Comparison of ENCODE assay signal across 1 cellular context in the genomic region with DNA sequence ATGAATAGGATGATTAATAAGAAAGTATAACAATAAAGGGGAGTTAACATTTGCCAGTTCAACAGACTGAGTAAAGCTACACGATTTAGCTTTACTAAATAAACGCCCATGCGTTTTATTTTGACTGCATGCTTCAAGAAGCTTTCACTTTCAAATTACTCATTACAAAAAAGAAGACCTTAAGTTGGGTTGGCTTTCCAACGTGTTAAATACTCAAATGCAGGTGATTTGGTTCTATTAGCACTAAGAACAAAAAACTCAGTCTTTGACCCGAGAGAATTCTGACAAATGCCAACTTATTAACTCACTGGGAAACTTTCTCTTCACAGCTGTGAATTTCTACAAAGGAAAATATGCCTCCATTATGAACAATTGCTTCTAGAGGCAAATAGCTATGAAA.
TF ChIP-seq lines count a peak whose summit lies in the region.

No MANE protein-coding gene starts in this region.

TF ChIP-seq in GM12878, 131 proteins besides CTCF, POLR2A, EP300 and RAD21 (continues in another document):
- TF ChIP-seq PAX5 (IDR thresholded peaks at IDR 0.05; ENCODE audit: borderline replicate concordance, low read depth, low read length) (no peak), DPF2 (IDR thresholded peaks at IDR 0.05) (peak; percentile 61; the same call in 1 of the 2 replicates), PAX8 (IDR thresholded peaks at IDR 0.05) (no peak), RAD51 (IDR thresholded peaks at IDR 0.05) (no peak), EGR1 (IDR thresholded peaks at IDR 0.05; ENCODE audit: borderline replicate concordance in 1 of 2, low read depth in 2 of 2, low read length in 2 of 2) (no peak), SRF (IDR thresholded peaks at IDR 0.05; ENCODE audit: low read depth in 2 of 2, low read length in 2 of 2) (no peak), CHD1 (IDR thresholded peaks at IDR 0.05; ENCODE audit: low read depth, low read length) (no peak), ZNF217 (IDR thresholded peaks at IDR 0.05) (peak; percentile 53; the same call in 1 of the 2 replicates), ZBED1 (IDR thresholded peaks at IDR 0.05; ENCODE audit: borderline replicate concordance) (no peak), CBX5 (IDR thresholded peaks at IDR 0.05; ENCODE audit: low read depth) (0 out of 2 replicates have a peak, but pooled peaks have one; percentile 42), POU2F2 (IDR thresholded peaks at IDR 0.05; ENCODE audit: borderline replicate concordance, low read depth, low read length) (no peak), NFYA (IDR thresholded peaks at IDR 0.05; ENCODE audit: borderline replicate concordance, low read depth, low read length) (no peak), TBL1XR1 (IDR thresholded peaks at IDR 0.05; ENCODE audit: low read depth, low read length) (0 out of 2 replicates have a peak, but pooled peaks have one; percentile 63), MTA2 (IDR thresholded peaks at IDR 0.05; ENCODE audit: low read depth) (peak; percentile 90), MEF2B (IDR thresholded peaks at IDR 0.05; ENCODE audit: partially characterized antibody, poor library complexity, severe bottlenecking) (peak; percentile 64), SREBF2 (IDR thresholded peaks at IDR 0.05; ENCODE audit: low read length) (no peak), BACH1 (IDR thresholded peaks at IDR 0.05; ENCODE audit: borderline replicate concordance) (peak; percentile 50; the same call in 1 of the 2 replicates), EED (IDR thresholded peaks at IDR 0.05; ENCODE audit: low read depth) (no peak), ATF7 (IDR thresholded peaks at IDR 0.05; ENCODE audit: low read depth) (0 out of 2 replicates have a peak, but pooled peaks have one; percentile 43), TCF12 (IDR thresholded peaks at IDR 0.05; ENCODE audit: low read depth, low read length) (no peak), JUNB (IDR thresholded peaks at IDR 0.05) (peak; percentile 54), ZNF207 (IDR thresholded peaks at IDR 0.05; ENCODE audit: borderline replicate concordance) (no peak), NBN (IDR thresholded peaks at IDR 0.05) (no peak), SUZ12 (IDR thresholded peaks at IDR 0.05; ENCODE audit: unreplicated experiment) (no peak), JUND (IDR thresholded peaks at IDR 0.05; ENCODE audit: low read depth, low read length) (peak; percentile 49; the same call in 1 of the 2 replicates), MEF2A (IDR thresholded peaks at IDR 0.05; ENCODE audit: insufficient read depth, low read depth, low read length) (no peak), SPI1 (IDR thresholded peaks at IDR 0.05; ENCODE audit: borderline replicate concordance, insufficient read depth, low read depth, low read length) (no peak), ASH2L (IDR thresholded peaks at IDR 0.05; ENCODE audit: borderline replicate concordance, low read depth) (no peak)
- TF ChIP-seq, protein P1, sequence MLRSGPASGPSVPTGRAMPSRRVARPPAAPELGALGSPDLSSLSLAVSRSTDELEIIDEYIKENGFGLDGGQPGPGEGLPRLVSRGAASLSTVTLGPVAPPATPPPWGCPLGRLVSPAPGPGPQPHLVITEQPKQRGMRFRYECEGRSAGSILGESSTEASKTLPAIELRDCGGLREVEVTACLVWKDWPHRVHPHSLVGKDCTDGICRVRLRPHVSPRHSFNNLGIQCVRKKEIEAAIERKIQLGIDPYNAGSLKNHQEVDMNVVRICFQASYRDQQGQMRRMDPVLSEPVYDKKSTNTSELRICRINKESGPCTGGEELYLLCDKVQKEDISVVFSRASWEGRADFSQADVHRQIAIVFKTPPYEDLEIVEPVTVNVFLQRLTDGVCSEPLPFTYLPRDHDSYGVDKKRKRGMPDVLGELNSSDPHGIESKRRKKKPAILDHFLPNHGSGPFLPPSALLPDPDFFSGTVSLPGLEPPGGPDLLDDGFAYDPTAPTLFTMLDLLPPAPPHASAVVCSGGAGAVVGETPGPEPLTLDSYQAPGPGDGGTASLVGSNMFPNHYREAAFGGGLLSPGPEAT (IDR thresholded peaks at IDR 0.05; ENCODE audit: low read depth): peak; percentile 61; the same call in 1 of the 2 replicates
- TF ChIP-seq, protein P2, sequence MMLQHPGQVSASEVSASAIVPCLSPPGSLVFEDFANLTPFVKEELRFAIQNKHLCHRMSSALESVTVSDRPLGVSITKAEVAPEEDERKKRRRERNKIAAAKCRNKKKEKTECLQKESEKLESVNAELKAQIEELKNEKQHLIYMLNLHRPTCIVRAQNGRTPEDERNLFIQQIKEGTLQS (IDR thresholded peaks at IDR 0.05; ENCODE audit: borderline replicate concordance, extremely low read depth, low read depth, low read length): no peak
- TF ChIP-seq, protein P3, sequence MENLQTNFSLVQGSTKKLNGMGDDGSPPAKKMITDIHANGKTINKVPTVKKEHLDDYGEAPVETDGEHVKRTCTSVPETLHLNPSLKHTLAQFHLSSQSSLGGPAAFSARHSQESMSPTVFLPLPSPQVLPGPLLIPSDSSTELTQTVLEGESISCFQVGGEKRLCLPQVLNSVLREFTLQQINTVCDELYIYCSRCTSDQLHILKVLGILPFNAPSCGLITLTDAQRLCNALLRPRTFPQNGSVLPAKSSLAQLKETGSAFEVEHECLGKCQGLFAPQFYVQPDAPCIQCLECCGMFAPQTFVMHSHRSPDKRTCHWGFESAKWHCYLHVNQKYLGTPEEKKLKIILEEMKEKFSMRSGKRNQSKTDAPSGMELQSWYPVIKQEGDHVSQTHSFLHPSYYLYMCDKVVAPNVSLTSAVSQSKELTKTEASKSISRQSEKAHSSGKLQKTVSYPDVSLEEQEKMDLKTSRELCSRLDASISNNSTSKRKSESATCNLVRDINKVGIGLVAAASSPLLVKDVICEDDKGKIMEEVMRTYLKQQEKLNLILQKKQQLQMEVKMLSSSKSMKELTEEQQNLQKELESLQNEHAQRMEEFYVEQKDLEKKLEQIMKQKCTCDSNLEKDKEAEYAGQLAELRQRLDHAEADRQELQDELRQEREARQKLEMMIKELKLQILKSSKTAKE (IDR thresholded peaks at IDR 0.05; ENCODE audit: low read depth, poor library complexity, severe bottlenecking): peak; percentile 72
- TF ChIP-seq, protein P4, sequence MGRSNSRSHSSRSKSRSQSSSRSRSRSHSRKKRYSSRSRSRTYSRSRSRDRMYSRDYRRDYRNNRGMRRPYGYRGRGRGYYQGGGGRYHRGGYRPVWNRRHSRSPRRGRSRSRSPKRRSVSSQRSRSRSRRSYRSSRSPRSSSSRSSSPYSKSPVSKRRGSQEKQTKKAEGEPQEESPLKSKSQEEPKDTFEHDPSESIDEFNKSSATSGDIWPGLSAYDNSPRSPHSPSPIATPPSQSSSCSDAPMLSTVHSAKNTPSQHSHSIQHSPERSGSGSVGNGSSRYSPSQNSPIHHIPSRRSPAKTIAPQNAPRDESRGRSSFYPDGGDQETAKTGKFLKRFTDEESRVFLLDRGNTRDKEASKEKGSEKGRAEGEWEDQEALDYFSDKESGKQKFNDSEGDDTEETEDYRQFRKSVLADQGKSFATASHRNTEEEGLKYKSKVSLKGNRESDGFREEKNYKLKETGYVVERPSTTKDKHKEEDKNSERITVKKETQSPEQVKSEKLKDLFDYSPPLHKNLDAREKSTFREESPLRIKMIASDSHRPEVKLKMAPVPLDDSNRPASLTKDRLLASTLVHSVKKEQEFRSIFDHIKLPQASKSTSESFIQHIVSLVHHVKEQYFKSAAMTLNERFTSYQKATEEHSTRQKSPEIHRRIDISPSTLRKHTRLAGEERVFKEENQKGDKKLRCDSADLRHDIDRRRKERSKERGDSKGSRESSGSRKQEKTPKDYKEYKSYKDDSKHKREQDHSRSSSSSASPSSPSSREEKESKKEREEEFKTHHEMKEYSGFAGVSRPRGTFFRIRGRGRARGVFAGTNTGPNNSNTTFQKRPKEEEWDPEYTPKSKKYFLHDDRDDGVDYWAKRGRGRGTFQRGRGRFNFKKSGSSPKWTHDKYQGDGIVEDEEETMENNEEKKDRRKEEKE (IDR thresholded peaks at IDR 0.05): no peak
- TF ChIP-seq, protein P5, sequence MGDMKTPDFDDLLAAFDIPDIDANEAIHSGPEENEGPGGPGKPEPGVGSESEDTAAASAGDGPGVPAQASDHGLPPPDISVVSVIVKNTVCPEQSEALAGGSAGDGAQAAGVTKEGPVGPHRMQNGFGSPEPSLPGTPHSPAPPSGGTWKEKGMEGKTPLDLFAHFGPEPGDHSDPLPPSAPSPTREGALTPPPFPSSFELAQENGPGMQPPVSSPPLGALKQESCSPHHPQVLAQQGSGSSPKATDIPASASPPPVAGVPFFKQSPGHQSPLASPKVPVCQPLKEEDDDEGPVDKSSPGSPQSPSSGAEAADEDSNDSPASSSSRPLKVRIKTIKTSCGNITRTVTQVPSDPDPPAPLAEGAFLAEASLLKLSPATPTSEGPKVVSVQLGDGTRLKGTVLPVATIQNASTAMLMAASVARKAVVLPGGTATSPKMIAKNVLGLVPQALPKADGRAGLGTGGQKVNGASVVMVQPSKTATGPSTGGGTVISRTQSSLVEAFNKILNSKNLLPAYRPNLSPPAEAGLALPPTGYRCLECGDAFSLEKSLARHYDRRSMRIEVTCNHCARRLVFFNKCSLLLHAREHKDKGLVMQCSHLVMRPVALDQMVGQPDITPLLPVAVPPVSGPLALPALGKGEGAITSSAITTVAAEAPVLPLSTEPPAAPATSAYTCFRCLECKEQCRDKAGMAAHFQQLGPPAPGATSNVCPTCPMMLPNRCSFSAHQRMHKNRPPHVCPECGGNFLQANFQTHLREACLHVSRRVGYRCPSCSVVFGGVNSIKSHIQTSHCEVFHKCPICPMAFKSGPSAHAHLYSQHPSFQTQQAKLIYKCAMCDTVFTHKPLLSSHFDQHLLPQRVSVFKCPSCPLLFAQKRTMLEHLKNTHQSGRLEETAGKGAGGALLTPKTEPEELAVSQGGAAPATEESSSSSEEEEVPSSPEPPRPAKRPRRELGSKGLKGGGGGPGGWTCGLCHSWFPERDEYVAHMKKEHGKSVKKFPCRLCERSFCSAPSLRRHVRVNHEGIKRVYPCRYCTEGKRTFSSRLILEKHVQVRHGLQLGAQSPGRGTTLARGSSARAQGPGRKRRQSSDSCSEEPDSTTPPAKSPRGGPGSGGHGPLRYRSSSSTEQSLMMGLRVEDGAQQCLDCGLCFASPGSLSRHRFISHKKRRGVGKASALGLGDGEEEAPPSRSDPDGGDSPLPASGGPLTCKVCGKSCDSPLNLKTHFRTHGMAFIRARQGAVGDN (IDR thresholded peaks at IDR 0.05): 0 out of 2 replicates have a peak, but pooled peaks have one; percentile 34
- TF ChIP-seq, protein P6, sequence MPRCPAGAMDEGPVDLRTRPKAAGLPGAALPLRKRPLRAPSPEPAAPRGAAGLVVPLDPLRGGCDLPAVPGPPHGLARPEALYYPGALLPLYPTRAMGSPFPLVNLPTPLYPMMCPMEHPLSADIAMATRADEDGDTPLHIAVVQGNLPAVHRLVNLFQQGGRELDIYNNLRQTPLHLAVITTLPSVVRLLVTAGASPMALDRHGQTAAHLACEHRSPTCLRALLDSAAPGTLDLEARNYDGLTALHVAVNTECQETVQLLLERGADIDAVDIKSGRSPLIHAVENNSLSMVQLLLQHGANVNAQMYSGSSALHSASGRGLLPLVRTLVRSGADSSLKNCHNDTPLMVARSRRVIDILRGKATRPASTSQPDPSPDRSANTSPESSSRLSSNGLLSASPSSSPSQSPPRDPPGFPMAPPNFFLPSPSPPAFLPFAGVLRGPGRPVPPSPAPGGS (IDR thresholded peaks at IDR 0.05; ENCODE audit: borderline replicate concordance, insufficient read depth, low read depth, low read length, poor library complexity, severe bottlenecking): no peak
- TF ChIP-seq, protein P7, sequence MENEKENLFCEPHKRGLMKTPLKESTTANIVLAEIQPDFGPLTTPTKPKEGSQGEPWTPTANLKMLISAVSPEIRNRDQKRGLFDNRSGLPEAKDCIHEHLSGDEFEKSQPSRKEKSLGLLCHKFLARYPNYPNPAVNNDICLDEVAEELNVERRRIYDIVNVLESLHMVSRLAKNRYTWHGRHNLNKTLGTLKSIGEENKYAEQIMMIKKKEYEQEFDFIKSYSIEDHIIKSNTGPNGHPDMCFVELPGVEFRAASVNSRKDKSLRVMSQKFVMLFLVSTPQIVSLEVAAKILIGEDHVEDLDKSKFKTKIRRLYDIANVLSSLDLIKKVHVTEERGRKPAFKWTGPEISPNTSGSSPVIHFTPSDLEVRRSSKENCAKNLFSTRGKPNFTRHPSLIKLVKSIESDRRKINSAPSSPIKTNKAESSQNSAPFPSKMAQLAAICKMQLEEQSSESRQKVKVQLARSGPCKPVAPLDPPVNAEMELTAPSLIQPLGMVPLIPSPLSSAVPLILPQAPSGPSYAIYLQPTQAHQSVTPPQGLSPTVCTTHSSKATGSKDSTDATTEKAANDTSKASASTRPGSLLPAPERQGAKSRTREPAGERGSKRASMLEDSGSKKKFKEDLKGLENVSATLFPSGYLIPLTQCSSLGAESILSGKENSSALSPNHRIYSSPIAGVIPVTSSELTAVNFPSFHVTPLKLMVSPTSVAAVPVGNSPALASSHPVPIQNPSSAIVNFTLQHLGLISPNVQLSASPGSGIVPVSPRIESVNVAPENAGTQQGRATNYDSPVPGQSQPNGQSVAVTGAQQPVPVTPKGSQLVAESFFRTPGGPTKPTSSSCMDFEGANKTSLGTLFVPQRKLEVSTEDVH (IDR thresholded peaks at IDR 0.05; ENCODE audit: low read depth, partially characterized antibody): no peak
- TF ChIP-seq, protein P8, sequence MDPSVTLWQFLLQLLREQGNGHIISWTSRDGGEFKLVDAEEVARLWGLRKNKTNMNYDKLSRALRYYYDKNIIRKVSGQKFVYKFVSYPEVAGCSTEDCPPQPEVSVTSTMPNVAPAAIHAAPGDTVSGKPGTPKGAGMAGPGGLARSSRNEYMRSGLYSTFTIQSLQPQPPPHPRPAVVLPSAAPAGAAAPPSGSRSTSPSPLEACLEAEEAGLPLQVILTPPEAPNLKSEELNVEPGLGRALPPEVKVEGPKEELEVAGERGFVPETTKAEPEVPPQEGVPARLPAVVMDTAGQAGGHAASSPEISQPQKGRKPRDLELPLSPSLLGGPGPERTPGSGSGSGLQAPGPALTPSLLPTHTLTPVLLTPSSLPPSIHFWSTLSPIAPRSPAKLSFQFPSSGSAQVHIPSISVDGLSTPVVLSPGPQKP (IDR thresholded peaks at IDR 0.05; ENCODE audit: low read depth, low read length): no peak
